1 cellular context compared by ENCODE assay signal in the genomic region with DNA sequence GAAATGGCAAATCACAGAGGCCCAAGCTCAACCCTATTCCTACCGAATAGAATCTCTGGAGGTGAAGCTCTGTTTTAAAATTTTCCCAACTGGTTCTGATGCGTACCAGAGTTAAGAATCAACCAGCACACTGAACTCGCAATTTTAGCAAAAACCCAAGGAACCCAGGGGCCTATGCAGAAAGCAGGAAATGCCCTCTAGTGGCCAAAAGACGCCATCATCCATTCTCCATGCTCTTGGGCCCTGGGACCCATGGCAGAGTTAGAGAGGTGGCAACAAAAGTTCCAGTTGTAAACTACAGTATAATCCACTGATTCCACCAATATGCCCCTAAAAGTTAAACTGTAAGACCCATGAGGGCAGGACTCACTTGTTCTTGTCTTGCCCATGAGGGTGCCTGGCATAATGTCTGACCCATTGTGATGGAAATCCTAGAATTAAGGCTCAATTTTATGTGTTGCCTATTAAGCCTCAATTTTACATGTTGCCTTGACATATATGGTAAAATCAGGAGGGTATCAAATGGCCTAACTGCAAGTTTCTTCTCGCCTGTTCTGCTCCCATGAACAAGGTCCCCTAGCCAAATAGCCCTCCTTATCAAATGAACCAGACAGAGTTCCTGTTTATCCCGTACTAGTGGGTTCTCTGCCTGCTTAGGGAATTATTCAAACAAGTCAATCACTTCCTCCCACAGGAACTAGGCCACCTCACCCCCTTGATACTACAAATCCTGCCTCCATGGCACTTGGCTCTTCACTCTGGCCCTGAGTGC.
TF ChIP-seq lines count a peak whose summit lies in the region.

No MANE protein-coding gene starts in this region.

TF ChIP-seq in IMR-90, 13 proteins besides CTCF, POLR2A, EP300 and RAD21:
- peak; percentile 95 for TF ChIP-seq SMC3 (IDR thresholded peaks at IDR 0.05; ENCODE audit: low read depth, low read length)
- no peak for TF ChIP-seq MAZ (IDR thresholded peaks at IDR 0.05; ENCODE audit: borderline replicate concordance, low read depth, low read length)
